Comparison of ENCODE assay signal across 39 cellular contexts in genomic region chr13:81562598-81562997, GRCh38.
"Had no signal": no experiment of that assay in that cellular context is flagged by ENCODE, and none has a peak within 500 bp of the region (broad histone marks: within the 10 kb centered on the region; RNA-seq: fewer than 3 reads in every experiment).

No MANE protein-coding gene starts in this region.

- H3K27ac Mint-ChIP-seq: activated naive CD4-positive, alpha-beta T cell treated with anti-CD3 and anti-CD28 coated beads for 36 hours; activated naive CD4-positive, alpha-beta T cell treated with anti-CD3 and anti-CD28 coated beads, Interleukin-2, amount 10 ng/mL, durations not matched to agents 7 days and 5 days; activated naive CD4-positive, alpha-beta T cell treated with anti-CD3 and anti-CD28 coated beads, Interleukin-2, amount 50 U/mL, for 24 hours; activated naive CD4-positive, alpha-beta T cell treated with anti-CD3 and anti-CD28 coated beads, Interleukin-2, amount 50 U/mL, for 72 hours; activated naive CD8-positive, alpha-beta T cell; activated naive CD8-positive, alpha-beta T cell treated with anti-CD3 and anti-CD28 coated beads for 36 hours; activated naive CD8-positive, alpha-beta T cell treated with anti-CD3 and anti-CD28 coated beads, Interleukin-2, amount 10 ng/mL, durations not matched to agents 7 days and 5 days; activated naive CD8-positive, alpha-beta T cell treated with anti-CD3 and anti-CD28 coated beads, Interleukin-2, amount 50 U/mL, for 24 hours; activated T-cell treated with anti-CD3 and anti-CD28 coated beads, Interleukin-2, amount 50 U/mL, for 24 hours; activated T-cell treated with anti-CD3 and anti-CD28 coated beads, Interleukin-2, amount 50 U/mL, for 72 hours; activated T-helper 1 cell treated with anti-CD3 and anti-CD28 coated beads, Interleukin-12 subunit alpha, Interleukin-12 subunit beta, Interleukin-2, Interleukin-4 antibody, amounts not matched to agents 30 ng/mL and 10 ng/mL and 1 ng/mL, durations not matched to agents 14 hours and 24 hours and 36 hours; activated T-helper 17 cell treated with anti-CD3 and anti-CD28 coated beads, Interleukin-2, amount 50 U/mL, for 72 hours; activated T-helper 2 cell treated with anti-CD3 and anti-CD28 coated beads, Interferon-gamma antibody, Interleukin-2, Interleukin-4, amounts not matched to agents 10 μg/mL and 5 μg/mL and 100 μg/mL, durations not matched to agents 14 hours and 24 hours and 36 hours; brain had no signal

- H3K27me3 Mint-ChIP-seq: activated naive CD4-positive, alpha-beta T cell treated with anti-CD3 and anti-CD28 coated beads, Interleukin-2, amount 10 ng/mL, durations not matched to agents 7 days and 5 days; activated naive CD4-positive, alpha-beta T cell treated with anti-CD3 and anti-CD28 coated beads, Interleukin-2, amount 50 U/mL, for 24 hours; activated naive CD8-positive, alpha-beta T cell; activated naive CD8-positive, alpha-beta T cell treated with anti-CD3 and anti-CD28 coated beads for 36 hours; activated naive CD8-positive, alpha-beta T cell treated with anti-CD3 and anti-CD28 coated beads, Interleukin-2, amount 10 ng/mL, durations not matched to agents 7 days and 5 days; activated naive CD8-positive, alpha-beta T cell treated with anti-CD3 and anti-CD28 coated beads, Interleukin-2, amount 50 U/mL, for 24 hours; activated T-cell treated with anti-CD3 and anti-CD28 coated beads, Interleukin-2, amount 50 U/mL, for 24 hours; activated T-helper 17 cell treated with anti-CD3 and anti-CD28 coated beads, Interleukin-2, amount 50 U/mL, for 72 hours; brain; central memory CD8-positive, alpha-beta T cell had no signal

- H3K36me3 Mint-ChIP-seq: activated naive CD4-positive, alpha-beta T cell treated with anti-CD3 and anti-CD28 coated beads, Interleukin-2, amount 10 ng/mL, durations not matched to agents 7 days and 5 days; activated naive CD4-positive, alpha-beta T cell treated with anti-CD3 and anti-CD28 coated beads, Interleukin-2, amount 50 U/mL, for 24 hours; activated naive CD4-positive, alpha-beta T cell treated with anti-CD3 and anti-CD28 coated beads, Interleukin-2, amount 50 U/mL, for 72 hours; activated naive CD8-positive, alpha-beta T cell; activated naive CD8-positive, alpha-beta T cell treated with anti-CD3 and anti-CD28 coated beads for 36 hours; activated naive CD8-positive, alpha-beta T cell treated with anti-CD3 and anti-CD28 coated beads, Interleukin-2, amount 10 ng/mL, durations not matched to agents 7 days and 5 days; brain had no signal

- DNase-seq: activated effector memory CD4-positive, alpha-beta T cell treated with anti-CD3 and anti-CD28 coated beads, Interleukin-2, amount 50 U/mL, for 16 hours; activated effector memory CD4-positive, alpha-beta T cell treated with Interleukin-2 at 50 U/mL for 16 hours; activated gamma-delta T cell; activated gamma-delta T cell treated with Interleukin-2 at 50 U/mL for 16 hours; activated naive CD4-positive, alpha-beta T cell; activated naive CD4-positive, alpha-beta T cell treated with anti-CD3 and anti-CD28 coated beads for 36 hours; activated naive CD4-positive, alpha-beta T cell treated with anti-CD3 and anti-CD28 coated beads, Interleukin-2, amount 10 ng/mL, durations not matched to agents 7 days and 5 days; activated naive CD4-positive, alpha-beta T cell treated with anti-CD3 and anti-CD28 coated beads, Interleukin-2, amount 50 U/mL, for 16 hours; activated naive CD4-positive, alpha-beta T cell treated with Interleukin-2 at 50 U/mL for 16 hours; activated naive CD8-positive, alpha-beta T cell treated with anti-CD3 and anti-CD28 coated beads for 36 hours; activated naive CD8-positive, alpha-beta T cell treated with anti-CD3 and anti-CD28 coated beads, Interleukin-2, amount 10 ng/mL, durations not matched to agents 7 days and 5 days; activated naive CD8-positive, alpha-beta T cell treated with anti-CD3 and anti-CD28 coated beads, Interleukin-2, amount 50 U/mL, for 24 hours; activated T-cell treated with anti-CD3 and anti-CD28 coated beads for 4 hours; activated T-cell treated with anti-CD3 and anti-CD28 coated beads, Interleukin-2, amount 50 U/mL, for 1 hour; activated T-cell treated with anti-CD3 and anti-CD28 coated beads, Interleukin-2, amount 50 U/mL, for 24 hours; activated T-cell treated with anti-CD3 and anti-CD28 coated beads, Interleukin-2, amount 50 U/mL, for 4 hours; activated T-cell treated with anti-CD3 and anti-CD28 coated beads, Interleukin-2, amount 50 U/mL, for 48 hours; activated T-cell treated with anti-CD3 and anti-CD28 coated beads, Interleukin-2, amount 50 U/mL, for 72 hours; adrenal gland; amniotic stem cell; amygdala; anterior cingulate cortex; aorta; body of pancreas; brain microvascular endothelial cell; caudate nucleus; central memory CD4-positive, alpha-beta T cell; cerebellar nuclear complex had no signal

- H3K4me3 ChIP-seq: adrenal gland, ascending aorta, body of pancreas, breast epithelium, cardiac muscle cell had no signal

- H3K9me3 Mint-ChIP-seq: activated naive CD4-positive, alpha-beta T cell treated with anti-CD3 and anti-CD28 coated beads, Interleukin-2, amount 10 ng/mL, durations not matched to agents 7 days and 5 days; activated naive CD8-positive, alpha-beta T cell treated with anti-CD3 and anti-CD28 coated beads, Interleukin-2, amount 10 ng/mL, durations not matched to agents 7 days and 5 days had no signal

- H3K36me3 ChIP-seq: adrenal gland, ascending aorta, brain microvascular endothelial cell, breast epithelium, cardiac muscle cell had no signal

- H3K4me1 ChIP-seq: adrenal gland, ascending aorta, body of pancreas, breast epithelium had no signal

- H3K4me3 Mint-ChIP-seq: activated naive CD4-positive, alpha-beta T cell treated with anti-CD3 and anti-CD28 coated beads for 36 hours; activated naive CD4-positive, alpha-beta T cell treated with anti-CD3 and anti-CD28 coated beads, Interleukin-2, amount 10 ng/mL, durations not matched to agents 7 days and 5 days; activated naive CD4-positive, alpha-beta T cell treated with anti-CD3 and anti-CD28 coated beads, Interleukin-2, amount 50 U/mL, for 24 hours; activated naive CD8-positive, alpha-beta T cell; activated naive CD8-positive, alpha-beta T cell treated with anti-CD3 and anti-CD28 coated beads for 36 hours; activated naive CD8-positive, alpha-beta T cell treated with anti-CD3 and anti-CD28 coated beads, Interleukin-2, amount 10 ng/mL, durations not matched to agents 7 days and 5 days; activated naive CD8-positive, alpha-beta T cell treated with anti-CD3 and anti-CD28 coated beads, Interleukin-2, amount 50 U/mL, for 24 hours; activated T-cell treated with anti-CD3 and anti-CD28 coated beads, Interleukin-2, amount 50 U/mL, for 24 hours; activated T-cell treated with anti-CD3 and anti-CD28 coated beads, Interleukin-2, amount 50 U/mL, for 4 hours; activated T-cell treated with anti-CD3 and anti-CD28 coated beads, Interleukin-2, amount 50 U/mL, for 72 hours; activated T-helper 1 cell treated with anti-CD3 and anti-CD28 coated beads, Interleukin-12 subunit alpha, Interleukin-12 subunit beta, Interleukin-2, Interleukin-4 antibody, amounts not matched to agents 30 ng/mL and 10 ng/mL and 1 ng/mL, durations not matched to agents 14 hours and 24 hours and 36 hours; activated T-helper 17 cell treated with anti-CD3 and anti-CD28 coated beads, Interleukin-2, amount 50 U/mL, for 72 hours; brain; central memory CD8-positive, alpha-beta T cell had no signal

- H3K4me1 Mint-ChIP-seq: activated naive CD4-positive, alpha-beta T cell treated with anti-CD3 and anti-CD28 coated beads, Interleukin-2, amount 10 ng/mL, durations not matched to agents 7 days and 5 days; activated naive CD4-positive, alpha-beta T cell treated with anti-CD3 and anti-CD28 coated beads, Interleukin-2, amount 50 U/mL, for 24 hours; activated naive CD8-positive, alpha-beta T cell treated with anti-CD3 and anti-CD28 coated beads for 36 hours; activated naive CD8-positive, alpha-beta T cell treated with anti-CD3 and anti-CD28 coated beads, Interleukin-2, amount 10 ng/mL, durations not matched to agents 7 days and 5 days; activated naive CD8-positive, alpha-beta T cell treated with anti-CD3 and anti-CD28 coated beads, Interleukin-2, amount 50 U/mL, for 24 hours; activated T-helper 17 cell treated with anti-CD3 and anti-CD28 coated beads, Interleukin-2, amount 50 U/mL, for 72 hours; brain; central memory CD8-positive, alpha-beta T cell had no signal

- H3K27ac ChIP-seq: adrenal gland, ascending aorta, body of pancreas, brain microvascular endothelial cell, breast epithelium, cardiac muscle cell had no signal

- H3K9me3 ChIP-seq: adrenal gland, ascending aorta, body of pancreas, breast epithelium had no signal

- H3K27me3 ChIP-seq: adrenal gland, ascending aorta, body of pancreas, brain microvascular endothelial cell, breast epithelium, cardiac muscle cell had no signal
